24 cellular contexts compared by ENCODE assay signal in the genomic region with DNA sequence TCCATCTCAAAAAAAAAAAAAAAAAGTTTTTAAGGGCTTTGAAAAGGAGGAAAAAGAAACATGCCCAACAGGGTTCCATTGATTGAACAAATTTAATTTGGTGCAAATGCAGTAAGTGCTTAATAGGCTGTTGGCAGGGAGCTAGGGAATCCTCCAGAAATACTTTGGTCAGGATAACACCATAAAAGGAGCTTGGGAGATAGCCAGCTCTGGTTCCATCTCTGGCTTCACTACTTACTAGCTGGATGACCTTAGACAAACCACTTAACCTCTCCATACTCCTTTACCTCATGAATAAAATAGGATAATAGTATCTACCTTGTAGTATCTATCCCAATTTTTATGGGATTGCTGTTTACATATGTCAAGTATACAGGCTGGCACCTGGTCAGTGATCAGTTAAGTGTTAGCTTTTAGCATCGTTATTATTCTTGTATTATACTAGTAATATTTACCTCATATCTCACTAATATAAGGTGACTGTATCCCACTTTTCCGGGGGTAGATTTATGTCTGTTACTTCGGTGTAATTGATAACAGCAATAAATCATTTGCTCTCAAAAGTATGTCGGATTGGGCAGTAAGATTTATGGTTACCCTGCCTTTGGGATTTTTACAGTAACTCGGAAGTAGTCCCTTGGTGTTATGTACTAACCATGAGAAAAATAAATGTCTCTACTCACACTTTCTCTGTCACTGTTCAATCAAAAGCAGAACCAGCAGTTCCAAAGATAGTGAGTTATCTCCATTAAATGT. TPM values are rescaled to one million over a fixed set of nuclear protein-coding genes. Genes with fewer than 3 reads are reported as not detected.
DNase-seq lines count a peak whose midpoint lies in the region; ATAC-seq lines count a peak whose summit lies in the region.
"Had no signal": no experiment of that assay in that cellular context is flagged by ENCODE, and none has a peak within 500 bp of the region (broad histone marks: within the 10 kb centered on the region; RNA-seq: fewer than 3 reads in every experiment).

No MANE protein-coding gene starts in this region.

- peak; percentile 21 for ATAC-seq in left colon
- ATAC-seq in HG03442 (IDR thresholded peaks at IDR 0.05; ENCODE audit: unreplicated experiment), result no peak
- ATAC-seq: gastrocnemius medialis; naive thymus-derived CD8-positive, alpha-beta T cell; stimulated activated naive B cell treated with anti-CD40 and anti-IgM and Interleukin-4, amounts not matched to agents 10 μg/mL and 1 μg/mL and 100 μg/mL, for 72 hours had no signal

- peak; percentile 92 for DNase-seq in DMS79 treated with DMSO at 0.1 percent for 48 hours (lab: John Stamatoyannopoulos, UW)
- DNase-seq in NCI-H1105 treated with DMSO at 0.1 percent for 48 hours (lab: John Stamatoyannopoulos, UW), result peak; percentile 91
- peak; percentile 29 for DNase-seq in NCI-H748 treated with DMSO at 0.1 percent for 48 hours (lab: John Stamatoyannopoulos, UW)
- DNase-seq in left colon, result no peak
- no peak for DNase-seq in pons (ENCODE audit: low spot score)
- no peak for DNase-seq in KG1 (lab: John Stamatoyannopoulos, UW)
- DNase-seq in stimulated activated CD4-positive, alpha-beta T cell treated with anti-CD3 and anti-CD28 coated beads, Interleukin-2, amount 100 ng/mL, for 48 hours, result no peak
- DNase-seq: activated CD4-positive, alpha-beta T cell treated with anti-CD3 and anti-CD28 coated beads, Interleukin-2, amount 10 ng/mL, durations not matched to agents 24 days and 14 days; activated naive CD4-positive, alpha-beta T cell treated with anti-CD3 and anti-CD28 coated beads for 36 hours; activated T-cell treated with anti-CD3 and anti-CD28 coated beads, Interleukin-2, amount 50 U/mL, for 48 hours; amygdala; Calu3; esophagus squamous epithelium; gastrocnemius medialis; hippocampal formation; immature natural killer cell; Karpas-422; left ventricle myocardium inferior; naive thymus-derived CD8-positive, alpha-beta T cell; NCI-H2081 treated with DMSO at 0.1 percent for 48 hours; NCI-H524; occipital lobe; stimulated activated naive B cell treated with anti-CD40 and anti-IgM and Interleukin-4, amounts not matched to agents 10 μg/mL and 1 μg/mL and 100 μg/mL, for 72 hours had no signal

- intact Hi-C loops in left colon (cut with DNase I, micrococcal nuclease), result no loop called here

RNA-seq across cellular contexts. Expression of gene BTG3, which starts 36.4 kb away (rescaled TPM):
- total RNA-seq in left colon, result 10 to 100 TPM; 21.6 to 25.2 TPM

Comparison
In these comparisons a context has a peak if more than half of its experiments do, and no peak if none do; other contexts are left out.
1. DNase-seq: peak in DMS79 treated with DMSO at 0.1 percent for 48 hours (single experiment), NCI-H1105 treated with DMSO at 0.1 percent for 48 hours (single experiment) and NCI-H748 treated with DMSO at 0.1 percent for 48 hours (single experiment); none in left colon (0 of 2), pons (single experiment), KG1 (single experiment) and stimulated activated CD4-positive, alpha-beta T cell treated with anti-CD3 and anti-CD28 coated beads, Interleukin-2, amount 100 ng/mL, for 48 hours (0 of 2).